8 cellular contexts compared by ENCODE assay signal in the genomic region with DNA sequence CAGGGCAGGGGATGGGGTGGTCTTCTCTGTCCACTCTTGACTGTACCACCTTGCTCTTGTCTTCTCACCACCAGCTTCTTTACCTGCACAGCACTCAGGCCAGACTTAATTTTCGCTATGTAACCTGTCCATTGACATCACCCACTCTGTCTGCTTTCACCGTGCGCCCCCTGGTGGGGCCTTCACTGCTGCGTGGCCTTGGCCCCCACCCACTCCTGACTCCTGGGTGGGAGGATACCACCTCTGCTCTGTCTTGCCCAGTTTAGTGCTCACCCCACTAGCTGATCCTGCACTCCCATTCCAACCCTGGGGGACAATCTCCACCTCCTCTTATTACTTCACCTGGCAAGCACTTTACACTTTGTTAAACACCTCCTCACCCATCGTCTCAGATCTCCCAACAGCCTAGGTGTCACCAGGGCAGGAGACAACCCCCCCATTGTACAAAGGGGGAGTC. TPM values are rescaled to one million over a fixed set of nuclear protein-coding genes. Genes with fewer than 3 reads are reported as not detected.
DNase-seq lines count a peak whose midpoint lies in the region; ATAC-seq and TF ChIP-seq lines count a peak whose summit lies in the region.

No MANE protein-coding gene starts in this region.

- no peak overlapping the region for H3K4me3 ChIP-seq in AG09309 (ENCODE audit: control insufficient read depth, low read depth, low read length)
- H3K4me3 ChIP-seq in sigmoid colon, result no peak overlapping the region

- in situ Hi-C loops in SK-MEL-5 (cut with HindIII; ENCODE audit: low pct_unique_long_range_greater_than_20kb, low sequenced_read_pairs), result no loop called here

- no peak for TF ChIP-seq EP300 in sigmoid colon (IDR thresholded peaks at IDR 0.05)

- peaks cover 12 to 31% (median 14%) of the 10 kb centered on the region in 3 donors for H3K27me3 ChIP-seq in sigmoid colon

- WGBS in sigmoid colon, 2 donors, result 10 to 19% methylated on average over 5 of the region's 5 CpGs

- H3K36me3 ChIP-seq in sigmoid colon, result no peaks in the 10 kb centered on the region

- TF ChIP-seq CTCF in AG09309 (IDR thresholded peaks at IDR 0.05; ENCODE audit: control insufficient read depth, insufficient read depth, low read depth, low read length, missing control alignments), result peak; percentile 89
- peak; percentile 89 to 95 (median 92) for TF ChIP-seq CTCF in sigmoid colon (IDR thresholded peaks at IDR 0.05)

- DNase-seq in AG09309 (ENCODE audit: low read depth), result no peak
- peak; percentile 25 for DNase-seq in HCEC 1CT
- peak; percentile 73 for DNase-seq in SK-MEL-5 (ENCODE audit: low read depth, low spot score)
- DNase-seq in activated gamma-delta T cell treated with Interleukin-2 at 50 U/mL for 16 hours, result peak; percentile 81
- peak; percentile 90 for DNase-seq in Right ventricle myocardium superior
- DNase-seq in sigmoid colon, result peak; percentile 84

- ATAC-seq in Right ventricle myocardium superior (ENCODE audit: poor library complexity) (peak; percentile 71), GM18519 (IDR thresholded peaks at IDR 0.05; ENCODE audit: low FRiP score, unreplicated experiment) (no peak), HG03432 (IDR thresholded peaks at IDR 0.05; ENCODE audit: unreplicated experiment) (no peak)

- no peaks in the 10 kb centered on the region for H3K9me3 ChIP-seq in sigmoid colon

- peaks cover 0 to 37% (median 31%) of the 10 kb centered on the region in 4 donors for H3K4me1 ChIP-seq in sigmoid colon

- H3K27ac ChIP-seq in sigmoid colon, result no peak overlapping the region

- intact Hi-C loops in Right ventricle myocardium superior (cut with DNase I), result loop anchor here (2.0 kb wide), 1 partner anchor 28 kb away; no protein-coding TSS in a partner anchor
- intact Hi-C loops in sigmoid colon (cut with DNase I), result loop anchor here (1.0 kb wide), 2 partner anchors 29 to 190 kb away; no protein-coding TSS in a partner anchor

- no peak for TF ChIP-seq POLR2A in sigmoid colon (IDR thresholded peaks at IDR 0.05)

RNA-seq across cellular contexts. Expression of a gene that starts 17.7 kb away (rescaled TPM):
- total RNA-seq in SK-MEL-5 (2014; rRNA removed; shearing (Covaris generic)), result 0.48 TPM in 1 of 2 replicates, not detected in the other
- polyA plus RNA-seq in SK-MEL-5 (2015; cell fraction: cytosol; rRNA removed), result 0.13 and 0.14 TPM in 2 replicates
- polyA plus RNA-seq in SK-MEL-5 (2015; cell fraction: nucleus; rRNA removed), result 7.0 TPM in 1 of 2 replicates, not detected in the other
- total RNA-seq in Right ventricle myocardium superior, result 11.8 TPM
- total RNA-seq in sigmoid colon, result 1 to 10 TPM; 3.6 to 9.0 (median 6.0) TPM
- 1 to 10 TPM; 1.2 to 5.2 (median 3.6) TPM for polyA plus RNA-seq in sigmoid colon

RNA-seq across cellular contexts. Expression of a gene that starts 32.0 kb away (rescaled TPM):
- not detected in 2 replicates for total RNA-seq in SK-MEL-5 (2014; rRNA removed; shearing (Covaris generic))
- polyA plus RNA-seq in SK-MEL-5 (2015; cell fraction: cytosol; rRNA removed), result not detected in 2 replicates
- polyA plus RNA-seq in SK-MEL-5 (2015; cell fraction: nucleus; rRNA removed), result not detected in 2 replicates
- total RNA-seq in Right ventricle myocardium superior, result 10,727 TPM
- total RNA-seq in sigmoid colon, result 10 to 100 TPM in 1 of 4 donors, 1 to 10 TPM in 3; 1.5 to 10.8 (median 2.7) TPM
- 10 to 100 TPM in 1 of 3 donors, 1 to 10 TPM in 2; 2.4 to 11.8 (median 8.4) TPM for polyA plus RNA-seq in sigmoid colon

Comparison
In these comparisons a context has a peak if more than half of its experiments do, and no peak if none do; other contexts are left out.
1. RNA of a gene that starts 32.0 kb away (total RNA-seq): 10,727 TPM in Right ventricle myocardium superior (single experiment); 1.5 to 10.8 TPM in sigmoid colon and not detected in SK-MEL-5; every median in the first group is over 100 times any median in the second.